ENCODE assay signal across 1 cellular context in genomic region chrX:23668335-23668734, GRCh38.
TF ChIP-seq lines count a peak whose summit lies in the region.

No MANE protein-coding gene starts in this region.

TF ChIP-seq in HepG2, 621 proteins besides CTCF, POLR2A, EP300 and RAD21 (continued from another document):
- TF ChIP-seq TRIM22 (IDR thresholded peaks at IDR 0.05) (no peak), MNT (IDR thresholded peaks at IDR 0.05) (no peak), POLR2AphosphoS2 (IDR thresholded peaks at IDR 0.05; ENCODE audit: low read depth, low read length) (no peak), ZNF839 (CRISPR knock-in tag; IDR thresholded peaks at IDR 0.05; ENCODE audit: borderline replicate concordance) (no peak), HDAC6 (IDR thresholded peaks at IDR 0.05; ENCODE audit: low read depth, low read length) (no peak), FOXM1 (CRISPR knock-in tag; IDR thresholded peaks at IDR 0.05) (no peak), HNRNPL (IDR thresholded peaks at IDR 0.05; ENCODE audit: low read depth, low read length) (no peak), SUZ12 (IDR thresholded peaks at IDR 0.05; ENCODE audit: low read depth, low read length) (no peak)
